In genomic region chr1:243323481-243323880, GRCh38 we compare ENCODE assay signal across 19 cellular contexts.
"Had no signal": no experiment of that assay in that cellular context is flagged by ENCODE, and none has a peak within 500 bp of the region (broad histone marks: within the 10 kb centered on the region; RNA-seq: fewer than 3 reads in every experiment).

No MANE protein-coding gene starts in this region.

- H3K4me1 ChIP-seq: esophagus squamous epithelium, gastrocnemius medialis, uterus had no signal

- DNase-seq: activated CD4-positive, alpha-beta T cell treated with anti-CD3 and anti-CD28 coated beads for 36 hours; activated CD8-positive, alpha-beta memory T cell treated with anti-CD3 and anti-CD28 coated beads, Interleukin-2, amount 50 U/mL, for 48 hours; activated CD8-positive, alpha-beta T cell treated with anti-CD3 and anti-CD28 coated beads, Interleukin-2, amount 10 ng/mL, durations not matched to agents 7 days and 5 days; activated naive CD4-positive, alpha-beta T cell; amygdala; brain microvascular endothelial cell; dorsolateral prefrontal cortex; esophagus squamous epithelium; gastrocnemius medialis; heart right ventricle; kidney; left ventricle myocardium superior; posterior cingulate gyrus; small intestine; stomach; T-helper 1 cell; uterus; WERI-Rb-1 had no signal

- ATAC-seq: activated CD4-positive, alpha-beta T cell treated with anti-CD3 and anti-CD28 coated beads for 36 hours; activated CD8-positive, alpha-beta T cell treated with anti-CD3 and anti-CD28 coated beads, Interleukin-2, amount 10 ng/mL, durations not matched to agents 7 days and 5 days; gastrocnemius medialis; heart right ventricle; left ventricle myocardium superior had no signal

- H3K36me3 ChIP-seq: gastrocnemius medialis, thoracic aorta, uterus, WERI-Rb-1 had no signal

- H3K27ac ChIP-seq: brain microvascular endothelial cell, esophagus squamous epithelium, gastrocnemius medialis, stomach, thoracic aorta, uterus, WERI-Rb-1 had no signal

- H3K27me3 ChIP-seq: brain microvascular endothelial cell, dorsolateral prefrontal cortex, esophagus squamous epithelium, gastrocnemius medialis, heart right ventricle, stomach, uterus had no signal

- H3K4me3 ChIP-seq: dorsolateral prefrontal cortex, esophagus squamous epithelium, gastrocnemius medialis, heart right ventricle, stomach, thoracic aorta, uterus had no signal

- H3K9me3 ChIP-seq: esophagus squamous epithelium, gastrocnemius medialis, heart right ventricle, stomach, thoracic aorta, uterus had no signal
